Comparison of ENCODE assay signal across 21 cellular contexts in the genomic region with DNA sequence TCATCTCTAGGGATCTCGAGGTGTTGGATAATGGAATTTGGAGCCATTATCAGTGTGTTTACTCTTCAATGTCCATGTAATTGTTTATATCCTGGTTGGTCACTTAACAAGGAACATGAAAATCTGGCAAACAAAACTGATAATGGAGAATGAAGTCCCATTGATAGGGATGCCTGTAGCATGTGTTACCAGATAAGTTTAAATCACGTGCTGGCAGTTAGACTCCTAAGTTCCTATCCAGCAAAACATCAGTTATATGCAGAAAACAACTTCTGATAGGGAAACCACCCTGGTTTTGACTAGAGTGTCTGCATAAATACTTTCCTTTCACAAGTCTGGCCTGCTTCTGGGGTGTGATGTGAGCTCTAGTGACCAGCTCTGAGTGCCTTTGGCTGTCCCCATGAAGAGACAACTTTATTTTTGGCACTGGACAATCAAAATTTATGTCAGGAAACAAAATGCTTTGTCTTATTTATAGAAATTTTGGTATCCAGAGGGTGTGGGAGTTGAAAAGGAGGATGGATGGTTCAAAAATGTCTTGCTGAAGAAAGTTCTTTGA.
"Had no signal": no experiment of that assay in that cellular context is flagged by ENCODE, and none has a peak within 500 bp of the region (broad histone marks: within the 10 kb centered on the region; RNA-seq: fewer than 3 reads in every experiment).

No MANE protein-coding gene starts in this region.

- DNase-seq: activated CD4-positive, alpha-beta T cell treated with anti-CD3 and anti-CD28 coated beads, Interleukin-2, amount 50 U/mL, for 48 hours; activated gamma-delta T cell; cerebellar nuclear complex; effector CD4-positive, alpha-beta T cell; gastrocnemius medialis; immature natural killer cell; kidney glomerular epithelial cell; lower lobe of right lung; midbrain; occipital lobe; retina; stimulated activated CD4-positive, alpha-beta T cell treated with anti-CD3 and anti-CD28 coated beads, Interleukin-12 subunit alpha, Interleukin-12 subunit beta, amount 100 ng/mL, for 4 hours; stimulated activated CD4-positive, alpha-beta T cell treated with anti-CD3 and anti-CD28 coated beads, Interleukin-1b, Interleukin-23, amount 100 ng/mL, for 48 hours; stimulated activated CD8-positive, alpha-beta memory T cell treated with anti-CD3 and anti-CD28 coated beads, Interleukin-4, amount 100 ng/mL, for 48 hours; stimulated activated naive CD4-positive, alpha-beta T cell; T-helper 1 cell; T-helper 9 cell; thyroid gland had no signal

- H3K36me3 ChIP-seq: ascending aorta, gastrocnemius medialis, lower lobe of right lung, thyroid gland had no signal

- H3K9me3 ChIP-seq: ascending aorta, gastrocnemius medialis, lower lobe of right lung, thyroid gland had no signal

- ATAC-seq: esophagus mucosa, gastrocnemius medialis, lower lobe of right lung had no signal

- H3K27ac ChIP-seq: ascending aorta, lower lobe of right lung, thyroid gland, VCaP had no signal

- H3K4me1 ChIP-seq: lower lobe of right lung, thyroid gland had no signal

- H3K27me3 ChIP-seq: ascending aorta, gastrocnemius medialis, thyroid gland had no signal

- H3K4me3 ChIP-seq: ascending aorta, gastrocnemius medialis, lower lobe of right lung, thyroid gland had no signal
